ENCODE assay signal across 1 cellular context in the genomic region with DNA sequence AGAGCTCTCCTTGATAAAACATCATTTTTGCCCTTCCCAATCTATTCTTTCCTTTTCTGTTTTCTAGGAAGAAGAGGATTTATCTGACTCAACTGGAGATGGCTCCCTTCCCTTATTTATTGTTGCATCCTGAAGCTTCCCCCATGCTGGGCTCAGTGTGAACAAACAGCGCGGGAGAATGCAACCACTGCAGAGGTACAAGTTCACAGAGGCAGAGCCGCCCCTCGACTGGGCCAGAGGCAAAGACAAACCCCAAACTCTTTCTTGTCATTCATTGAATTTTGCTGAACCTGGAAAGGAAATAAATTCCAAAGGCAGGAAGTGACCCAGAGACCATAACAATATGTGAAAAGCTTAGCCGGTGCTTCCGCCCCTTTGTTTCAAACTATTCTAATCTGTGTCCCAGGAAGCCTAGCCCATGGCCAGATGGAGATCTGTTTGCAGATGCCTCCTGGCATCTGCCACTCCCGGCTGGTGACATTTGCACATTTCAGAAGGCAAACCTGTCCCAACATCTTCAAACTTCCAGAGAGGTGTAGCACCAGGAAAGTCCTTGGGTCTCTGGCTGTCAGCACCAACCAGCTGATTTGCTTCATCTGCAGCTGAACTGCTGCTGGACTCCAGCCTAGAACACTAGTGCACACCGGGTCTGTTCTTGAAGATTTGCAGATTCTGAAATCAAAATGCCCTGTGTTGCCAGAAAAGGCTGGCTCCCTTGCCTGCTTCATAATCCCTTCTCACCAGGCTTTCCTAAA.
A peak's percentile ranks its signal among the peaks of the same experiment; 100 is the strongest.
TF ChIP-seq lines count a peak whose summit lies in the region.

No MANE protein-coding gene starts in this region.

TF ChIP-seq in HepG2, 621 proteins besides CTCF, POLR2A, EP300 and RAD21 (continued from another document and continues in another):
- TF ChIP-seq, protein P1, sequence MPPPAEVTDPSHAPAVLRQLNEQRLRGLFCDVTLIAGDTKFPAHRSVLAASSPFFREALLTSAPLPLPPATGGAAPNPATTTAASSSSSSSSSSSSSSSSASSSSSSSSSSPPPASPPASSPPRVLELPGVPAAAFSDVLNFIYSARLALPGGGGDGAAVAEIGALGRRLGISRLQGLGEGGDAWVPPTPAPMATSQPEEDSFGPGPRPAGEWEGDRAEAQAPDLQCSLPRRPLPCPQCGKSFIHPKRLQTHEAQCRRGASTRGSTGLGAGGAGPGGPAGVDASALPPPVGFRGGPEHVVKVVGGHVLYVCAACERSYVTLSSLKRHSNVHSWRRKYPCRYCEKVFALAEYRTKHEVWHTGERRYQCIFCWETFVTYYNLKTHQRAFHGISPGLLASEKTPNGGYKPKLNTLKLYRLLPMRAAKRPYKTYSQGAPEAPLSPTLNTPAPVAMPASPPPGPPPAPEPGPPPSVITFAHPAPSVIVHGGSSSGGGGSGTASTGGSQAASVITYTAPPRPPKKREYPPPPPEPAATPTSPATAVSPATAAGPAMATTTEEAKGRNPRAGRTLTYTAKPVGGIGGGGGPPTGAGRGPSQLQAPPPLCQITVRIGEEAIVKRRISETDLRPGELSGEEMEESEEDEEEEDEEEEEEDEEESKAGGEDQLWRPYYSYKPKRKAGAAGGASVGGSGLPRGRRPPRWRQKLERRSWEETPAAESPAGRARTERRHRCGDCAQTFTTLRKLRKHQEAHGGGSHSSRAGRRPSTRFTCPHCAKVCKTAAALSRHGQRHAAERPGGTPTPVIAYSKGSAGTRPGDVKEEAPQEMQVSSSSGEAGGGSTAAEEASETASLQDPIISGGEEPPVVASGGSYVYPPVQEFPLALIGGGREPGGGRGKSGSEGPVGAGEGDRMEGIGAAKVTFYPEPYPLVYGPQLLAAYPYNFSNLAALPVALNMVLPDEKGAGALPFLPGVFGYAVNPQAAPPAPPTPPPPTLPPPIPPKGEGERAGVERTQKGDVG (CRISPR knock-in tag; IDR thresholded peaks at IDR 0.05; ENCODE audit: borderline replicate concordance) = peak; percentile 76
- TF ChIP-seq ZNF780A (CRISPR knock-in tag; IDR thresholded peaks at IDR 0.05) (no peak), SCMH1 (CRISPR knock-in tag; IDR thresholded peaks at IDR 0.05; ENCODE audit: borderline replicate concordance) (no peak), NFIB (CRISPR knock-in tag; IDR thresholded peaks at IDR 0.05; ENCODE audit: borderline replicate concordance) (no peak), ZSCAN20 (CRISPR knock-in tag; IDR thresholded peaks at IDR 0.05; ENCODE audit: borderline replicate concordance) (peak; percentile 59), ZNF737 (CRISPR knock-in tag; IDR thresholded peaks at IDR 0.05; ENCODE audit: borderline replicate concordance) (no peak), ZFAT (CRISPR knock-in tag; conservative IDR thresholded peaks at IDR 0.05) (no peak), ZNF33B (CRISPR knock-in tag; IDR thresholded peaks at IDR 0.05) (no peak), HDAC6 (IDR thresholded peaks at IDR 0.05; ENCODE audit: low read depth, low read length) (no peak), ZNF800 (CRISPR knock-in tag; IDR thresholded peaks at IDR 0.05) (0 out of 2 replicates have a peak, but pooled peaks have one; percentile 40), ZNF619 (CRISPR knock-in tag; IDR thresholded peaks at IDR 0.05) (0 out of 2 replicates have a peak, but pooled peaks have one; percentile 40), SMAD1 (CRISPR knock-in tag; IDR thresholded peaks at IDR 0.05; ENCODE audit: borderline replicate concordance, low read depth) (peak; percentile 36; the same call in 1 of the 2 replicates), MAZ (IDR thresholded peaks at IDR 0.05; ENCODE audit: borderline replicate concordance, low read depth, low read length) (no peak), MAZ (CRISPR knock-in tag; IDR thresholded peaks at IDR 0.05; ENCODE audit: low read depth) (peak; percentile 60; the same call in 1 of the 2 replicates), TAF1 (CRISPR knock-in tag; IDR thresholded peaks at IDR 0.05) (peak; percentile 46), CCDC6 (CRISPR knock-in tag; IDR thresholded peaks at IDR 0.05) (peak; percentile 37; the same call in 1 of the 2 replicates), HOMEZ (CRISPR knock-in tag; IDR thresholded peaks at IDR 0.05; ENCODE audit: low read depth) (no peak; the same call in 1 of the 2 replicates), ZMYM2 (CRISPR knock-in tag; IDR thresholded peaks at IDR 0.05) (no peak; the same call in 1 of the 2 replicates), MYNN (CRISPR knock-in tag; IDR thresholded peaks at IDR 0.05; ENCODE audit: low read depth) (no peak), RAD51 (IDR thresholded peaks at IDR 0.05; ENCODE audit: borderline replicate concordance) (no peak), JDP2 (CRISPR knock-in tag; IDR thresholded peaks at IDR 0.05; ENCODE audit: borderline replicate concordance) (no peak), HMG20A (CRISPR knock-in tag; IDR thresholded peaks at IDR 0.05; ENCODE audit: borderline replicate concordance) (no peak), ADNP (CRISPR knock-in tag; IDR thresholded peaks at IDR 0.05) (no peak), ZFP1 (CRISPR knock-in tag; IDR thresholded peaks at IDR 0.05) (no peak), MED1 (CRISPR knock-in tag; IDR thresholded peaks at IDR 0.05) (peak; percentile 94), ZNF501 (CRISPR knock-in tag; IDR thresholded peaks at IDR 0.05) (0 out of 2 replicates have a peak, but pooled peaks have one; percentile 18), ZBTB3 (CRISPR knock-in tag; IDR thresholded peaks at IDR 0.05; ENCODE audit: borderline replicate concordance, low read depth) (no peak), SIN3B (IDR thresholded peaks at IDR 0.05; ENCODE audit: low read length) (peak; percentile 11; the same call in 1 of the 2 replicates), ZNF766 (CRISPR knock-in tag; IDR thresholded peaks at IDR 0.05; ENCODE audit: borderline replicate concordance) (peak; percentile 72), ZNF552 (CRISPR knock-in tag; IDR thresholded peaks at IDR 0.05; ENCODE audit: borderline replicate concordance) (no peak)
- TF ChIP-seq, protein P2, sequence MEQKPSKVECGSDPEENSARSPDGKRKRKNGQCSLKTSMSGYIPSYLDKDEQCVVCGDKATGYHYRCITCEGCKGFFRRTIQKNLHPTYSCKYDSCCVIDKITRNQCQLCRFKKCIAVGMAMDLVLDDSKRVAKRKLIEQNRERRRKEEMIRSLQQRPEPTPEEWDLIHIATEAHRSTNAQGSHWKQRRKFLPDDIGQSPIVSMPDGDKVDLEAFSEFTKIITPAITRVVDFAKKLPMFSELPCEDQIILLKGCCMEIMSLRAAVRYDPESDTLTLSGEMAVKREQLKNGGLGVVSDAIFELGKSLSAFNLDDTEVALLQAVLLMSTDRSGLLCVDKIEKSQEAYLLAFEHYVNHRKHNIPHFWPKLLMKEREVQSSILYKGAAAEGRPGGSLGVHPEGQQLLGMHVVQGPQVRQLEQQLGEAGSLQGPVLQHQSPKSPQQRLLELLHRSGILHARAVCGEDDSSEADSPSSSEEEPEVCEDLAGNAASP (CRISPR knock-in tag; IDR thresholded peaks at IDR 0.05; ENCODE audit: borderline replicate concordance) = peak; percentile 61
- TF ChIP-seq, protein P3, sequence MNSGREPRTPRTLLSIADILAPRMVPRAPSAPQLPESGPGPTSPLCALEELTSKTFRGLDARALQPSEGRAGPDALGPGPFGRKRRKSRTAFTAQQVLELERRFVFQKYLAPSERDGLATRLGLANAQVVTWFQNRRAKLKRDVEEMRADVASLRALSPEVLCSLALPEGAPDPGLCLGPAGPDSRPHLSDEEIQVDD (CRISPR knock-in tag; IDR thresholded peaks at IDR 0.05; ENCODE audit: borderline replicate concordance) = no peak
- TF ChIP-seq, protein P4, sequence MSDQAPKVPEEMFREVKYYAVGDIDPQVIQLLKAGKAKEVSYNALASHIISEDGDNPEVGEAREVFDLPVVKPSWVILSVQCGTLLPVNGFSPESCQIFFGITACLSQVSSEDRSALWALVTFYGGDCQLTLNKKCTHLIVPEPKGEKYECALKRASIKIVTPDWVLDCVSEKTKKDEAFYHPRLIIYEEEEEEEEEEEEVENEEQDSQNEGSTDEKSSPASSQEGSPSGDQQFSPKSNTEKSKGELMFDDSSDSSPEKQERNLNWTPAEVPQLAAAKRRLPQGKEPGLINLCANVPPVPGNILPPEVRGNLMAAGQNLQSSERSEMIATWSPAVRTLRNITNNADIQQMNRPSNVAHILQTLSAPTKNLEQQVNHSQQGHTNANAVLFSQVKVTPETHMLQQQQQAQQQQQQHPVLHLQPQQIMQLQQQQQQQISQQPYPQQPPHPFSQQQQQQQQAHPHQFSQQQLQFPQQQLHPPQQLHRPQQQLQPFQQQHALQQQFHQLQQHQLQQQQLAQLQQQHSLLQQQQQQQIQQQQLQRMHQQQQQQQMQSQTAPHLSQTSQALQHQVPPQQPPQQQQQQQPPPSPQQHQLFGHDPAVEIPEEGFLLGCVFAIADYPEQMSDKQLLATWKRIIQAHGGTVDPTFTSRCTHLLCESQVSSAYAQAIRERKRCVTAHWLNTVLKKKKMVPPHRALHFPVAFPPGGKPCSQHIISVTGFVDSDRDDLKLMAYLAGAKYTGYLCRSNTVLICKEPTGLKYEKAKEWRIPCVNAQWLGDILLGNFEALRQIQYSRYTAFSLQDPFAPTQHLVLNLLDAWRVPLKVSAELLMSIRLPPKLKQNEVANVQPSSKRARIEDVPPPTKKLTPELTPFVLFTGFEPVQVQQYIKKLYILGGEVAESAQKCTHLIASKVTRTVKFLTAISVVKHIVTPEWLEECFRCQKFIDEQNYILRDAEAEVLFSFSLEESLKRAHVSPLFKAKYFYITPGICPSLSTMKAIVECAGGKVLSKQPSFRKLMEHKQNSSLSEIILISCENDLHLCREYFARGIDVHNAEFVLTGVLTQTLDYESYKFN (CRISPR knock-in tag; conservative IDR thresholded peaks at IDR 0.05) = peak; percentile 63; the same call in 1 of the 2 replicates
- TF ChIP-seq, protein P5, sequence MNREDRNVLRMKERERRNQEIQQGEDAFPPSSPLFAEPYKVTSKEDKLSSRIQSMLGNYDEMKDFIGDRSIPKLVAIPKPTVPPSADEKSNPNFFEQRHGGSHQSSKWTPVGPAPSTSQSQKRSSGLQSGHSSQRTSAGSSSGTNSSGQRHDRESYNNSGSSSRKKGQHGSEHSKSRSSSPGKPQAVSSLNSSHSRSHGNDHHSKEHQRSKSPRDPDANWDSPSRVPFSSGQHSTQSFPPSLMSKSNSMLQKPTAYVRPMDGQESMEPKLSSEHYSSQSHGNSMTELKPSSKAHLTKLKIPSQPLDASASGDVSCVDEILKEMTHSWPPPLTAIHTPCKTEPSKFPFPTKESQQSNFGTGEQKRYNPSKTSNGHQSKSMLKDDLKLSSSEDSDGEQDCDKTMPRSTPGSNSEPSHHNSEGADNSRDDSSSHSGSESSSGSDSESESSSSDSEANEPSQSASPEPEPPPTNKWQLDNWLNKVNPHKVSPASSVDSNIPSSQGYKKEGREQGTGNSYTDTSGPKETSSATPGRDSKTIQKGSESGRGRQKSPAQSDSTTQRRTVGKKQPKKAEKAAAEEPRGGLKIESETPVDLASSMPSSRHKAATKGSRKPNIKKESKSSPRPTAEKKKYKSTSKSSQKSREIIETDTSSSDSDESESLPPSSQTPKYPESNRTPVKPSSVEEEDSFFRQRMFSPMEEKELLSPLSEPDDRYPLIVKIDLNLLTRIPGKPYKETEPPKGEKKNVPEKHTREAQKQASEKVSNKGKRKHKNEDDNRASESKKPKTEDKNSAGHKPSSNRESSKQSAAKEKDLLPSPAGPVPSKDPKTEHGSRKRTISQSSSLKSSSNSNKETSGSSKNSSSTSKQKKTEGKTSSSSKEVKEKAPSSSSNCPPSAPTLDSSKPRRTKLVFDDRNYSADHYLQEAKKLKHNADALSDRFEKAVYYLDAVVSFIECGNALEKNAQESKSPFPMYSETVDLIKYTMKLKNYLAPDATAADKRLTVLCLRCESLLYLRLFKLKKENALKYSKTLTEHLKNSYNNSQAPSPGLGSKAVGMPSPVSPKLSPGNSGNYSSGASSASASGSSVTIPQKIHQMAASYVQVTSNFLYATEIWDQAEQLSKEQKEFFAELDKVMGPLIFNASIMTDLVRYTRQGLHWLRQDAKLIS (CRISPR knock-in tag; IDR thresholded peaks at IDR 0.05) = 0 out of 2 replicates have a peak, but pooled peaks have one; percentile 32
- TF ChIP-seq, protein P6, sequence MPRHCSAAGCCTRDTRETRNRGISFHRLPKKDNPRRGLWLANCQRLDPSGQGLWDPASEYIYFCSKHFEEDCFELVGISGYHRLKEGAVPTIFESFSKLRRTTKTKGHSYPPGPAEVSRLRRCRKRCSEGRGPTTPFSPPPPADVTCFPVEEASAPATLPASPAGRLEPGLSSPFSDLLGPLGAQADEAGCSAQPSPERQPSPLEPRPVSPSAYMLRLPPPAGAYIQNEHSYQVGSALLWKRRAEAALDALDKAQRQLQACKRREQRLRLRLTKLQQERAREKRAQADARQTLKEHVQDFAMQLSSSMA (CRISPR knock-in tag; IDR thresholded peaks at IDR 0.05) = no peak
